ENCODE assay signal across 14 cellular contexts in genomic region chr14:53778263-53778662, GRCh38.
"Had no signal": no experiment of that assay in that cellular context is flagged by ENCODE, and none has a peak within 500 bp of the region (broad histone marks: within the 10 kb centered on the region; RNA-seq: fewer than 3 reads in every experiment).

No MANE protein-coding gene starts in this region.

- ATAC-seq: esophagus mucosa; heart left ventricle; mucosa of descending colon; naive thymus-derived CD8-positive, alpha-beta T cell had no signal

- H3K27me3 ChIP-seq: heart left ventricle, ovary, right atrium auricular region, sigmoid colon had no signal

- H3K4me3 ChIP-seq: heart left ventricle, mucosa of descending colon, ovary, right atrium auricular region, sigmoid colon, skin epidermis had no signal

- H3K9me3 ChIP-seq: mucosa of descending colon, ovary, right atrium auricular region had no signal

- H3K36me3 ChIP-seq: heart left ventricle, ovary, right atrium auricular region, sigmoid colon had no signal

- H3K4me1 ChIP-seq: heart left ventricle, sigmoid colon had no signal

- H3K27ac ChIP-seq: heart left ventricle, ovary, right atrium auricular region, sigmoid colon, skin epidermis had no signal

- DNase-seq: effector memory CD4-positive, alpha-beta T cell; heart left ventricle; hippocampal formation; mucosa of descending colon; naive thymus-derived CD8-positive, alpha-beta T cell; nucleus accumbens; ovary; sigmoid colon; stimulated activated CD4-positive, alpha-beta T cell treated with anti-CD3 and anti-CD28 coated beads, Interleukin-2, amount 100 ng/mL, for 48 hours; stimulated activated naive CD4-positive, alpha-beta T cell treated with Interleukin-2 at 50 U/mL for 16 hours; trophoblast cell had no signal
